ENCODE assay signal across 22 cellular contexts in genomic region chr1:230702934-230703678, GRCh38. TPM values are rescaled to one million over a fixed set of nuclear protein-coding genes. Genes with fewer than 3 reads are reported as not detected.
DNase-seq lines count a peak whose midpoint lies in the region; ATAC-seq, FAIRE-seq and TF ChIP-seq lines count a peak whose summit lies in the region.
"Had no signal": no experiment of that assay in that cellular context is flagged by ENCODE, and none has a peak within 500 bp of the region (broad histone marks: within the 10 kb centered on the region; RNA-seq: fewer than 3 reads in every experiment).

No MANE protein-coding gene starts in this region.

- no peak overlapping the region for H3K4me3 Mint-ChIP-seq in endothelial cell (ENCODE audit: unreplicated experiment)
- H3K4me3 Mint-ChIP-seq: activated CD4-positive, alpha-beta T cell treated with anti-CD3 and anti-CD28 coated beads, Interleukin-2, amount 10 ng/mL, durations not matched to agents 24 days and 14 days; neural crest cell had no signal

- no peak overlapping the region for H3K27ac ChIP-seq in PC-9
- no peak overlapping the region for H3K27ac ChIP-seq in small intestine (ENCODE audit: low read depth in 1 of 2, low read length in 1 of 2)
- H3K27ac ChIP-seq: adrenal gland had no signal

- no peak overlapping the region for H3K4me2 ChIP-seq in PC-9

- 67 to 70% (median 68%) methylated on average over 14 of the region's 14 CpGs for WGBS in small intestine, 3 donors

- H4K20me1 ChIP-seq in PC-9 (ENCODE audit: insufficient read depth), result no peaks in the 10 kb centered on the region

- H3K9me3 ChIP-seq in PC-9 (ENCODE audit: insufficient read depth, low read depth), result no peaks in the 10 kb centered on the region
- H3K9me3 ChIP-seq in small intestine (ENCODE audit: control insufficient read depth, low read depth), result no peaks in the 10 kb centered on the region
- H3K9me3 ChIP-seq: adrenal gland had no signal

- no peak overlapping the region for H3K27ac Mint-ChIP-seq in endothelial cell (ENCODE audit: unreplicated experiment)
- H3K27ac Mint-ChIP-seq: activated CD4-positive, alpha-beta T cell treated with anti-CD3 and anti-CD28 coated beads, Interleukin-2, amount 10 ng/mL, durations not matched to agents 24 days and 14 days had no signal

- no peaks in the 10 kb centered on the region for H3K27me3 Mint-ChIP-seq in endothelial cell (ENCODE audit: unreplicated experiment)

- TF ChIP-seq CTCF in PC-9 (conservative IDR thresholded peaks at IDR 0.05) (no peak), endothelial cell (IDR thresholded peaks at IDR 0.05; ENCODE audit: unreplicated experiment) (no peak)

- no peak for FAIRE-seq in small intestine (lab: Jason Lieb, UNC)
- FAIRE-seq: GM18507 had no signal

- H3K27me3 ChIP-seq in PC-9 (ENCODE audit: insufficient read depth, low read depth) (no peaks in the 10 kb centered on the region), small intestine (ENCODE audit: control insufficient read depth in 2 of 2, insufficient read depth in 2 of 2, low read length in 2 of 2) (peaks cover 0 to 2% of the 10 kb centered on the region in 2 donors)
- H3K27me3 ChIP-seq: adrenal gland had no signal

- H2AFZ ChIP-seq in PC-9, result no peak overlapping the region

- CTCF ChIA-PET in HEK293T (lab: Yijun Ruan, JAX) (no interaction called here), PC-9 (lab: Charles Lee) (no interaction called here)

- H3K36me3 Mint-ChIP-seq in endothelial cell (ENCODE audit: low read depth, unreplicated experiment), result peaks cover 4% of the 10 kb centered on the region

- H3K4me1 ChIP-seq in PC-9 (replicated peaks; ENCODE audit: insufficient read depth), result no peaks in the 10 kb centered on the region; the same call in 1 of the 2 replicates
- no peaks in the 10 kb centered on the region for H3K4me1 ChIP-seq in small intestine (ENCODE audit: control insufficient read depth in 2 of 2, insufficient read depth in 1 of 2, low read depth in 1 of 2, low read length in 1 of 2)
- H3K4me1 ChIP-seq: adrenal gland had no signal

- H3K9me2 ChIP-seq in PC-9 (ENCODE audit: insufficient read depth), result no peaks in the 10 kb centered on the region

- no peaks in the 10 kb centered on the region for H3K4me1 Mint-ChIP-seq in endothelial cell (ENCODE audit: unreplicated experiment)
- H3K4me1 Mint-ChIP-seq: activated CD4-positive, alpha-beta T cell treated with anti-CD3 and anti-CD28 coated beads, Interleukin-2, amount 10 ng/mL, durations not matched to agents 24 days and 14 days had no signal

- DNase-seq in HEK293T (ENCODE audit: extremely low spot score) (no peak), PC-9 (peak; percentile 38 to 53), left lobe of liver (ENCODE audit: low spot score) (no peak), small intestine (peak; percentile 38), endothelial cell (ENCODE audit: low spot score) (no peak), NCI-H82 treated with DMSO at 0.1 percent for 48 hours (lab: John Stamatoyannopoulos, UW; ENCODE audit: unreplicated experiment) (no peak), islet precursor cell (no peak)
- DNase-seq: activated CD4-positive, alpha-beta T cell treated with anti-CD3 and anti-CD28 coated beads, Interleukin-2, amount 10 ng/mL, durations not matched to agents 24 days and 14 days; activated CD8-positive, alpha-beta memory T cell treated with anti-CD3 and anti-CD28 coated beads, Interleukin-2, amount 50 U/mL, for 4 hours; activated effector memory CD4-positive, alpha-beta T cell treated with anti-CD3 and anti-CD28 coated beads, Interleukin-2, amount 50 U/mL, for 16 hours; dermis blood vessel endothelial cell; foreskin melanocyte; kidney glomerular epithelial cell; NCI-H1694 had no signal

- no peaks in the 10 kb centered on the region for H3K9me3 Mint-ChIP-seq in endothelial cell (ENCODE audit: unreplicated experiment)
- H3K9me3 Mint-ChIP-seq: activated CD4-positive, alpha-beta T cell treated with anti-CD3 and anti-CD28 coated beads, Interleukin-2, amount 10 ng/mL, durations not matched to agents 24 days and 14 days; neural crest cell had no signal

- H3F3A ChIP-seq in PC-9 (ENCODE audit: insufficient read depth, low read depth), result no peaks in the 10 kb centered on the region

- intact Hi-C loops in PC-9 (cut with micrococcal nuclease; ENCODE audit: unreplicated experiment), result no loop called here

- POLR2A ChIA-PET in HEK293T (lab: Yijun Ruan, JAX) (no interaction called here), PC-9 (lab: Charles Lee; ENCODE audit: unreplicated experiment) (no interaction called here)

- H3K36me3 ChIP-seq in PC-9 (ENCODE audit: low read depth), result no peaks in the 10 kb centered on the region
- H3K36me3 ChIP-seq in small intestine (ENCODE audit: control insufficient read depth in 2 of 2, insufficient read depth in 2 of 2, low read length in 2 of 2), result no peaks in the 10 kb centered on the region
- H3K36me3 ChIP-seq: adrenal gland had no signal

- no peaks in the 10 kb centered on the region for H3K79me2 ChIP-seq in PC-9 (ENCODE audit: low read depth)

- BruUV-seq in PC-9 (replicated peaks; lab: Mats Ljungman, UMichigan), result no TSS peak

- peak; percentile 4 for ATAC-seq in left lobe of liver
- ATAC-seq: Right ventricle myocardium inferior had no signal

- H3K4me3 ChIP-seq in PC-9 (no peak overlapping the region), small intestine (ENCODE audit: low read depth in 1 of 2, low read length in 2 of 2) (no peak overlapping the region)
- H3K4me3 ChIP-seq: adrenal gland had no signal

TF ChIP-seq in HEK293T, 16 proteins besides CTCF, POLR2A, EP300 and RAD21:
- TF ChIP-seq BHLHE40 (IDR thresholded peaks at IDR 0.05; ENCODE audit: borderline replicate concordance) (no peak), LEF1 (IDR thresholded peaks at IDR 0.05; ENCODE audit: borderline replicate concordance) (no peak), PKNOX1 (IDR thresholded peaks at IDR 0.05) (no peak), HDGF (IDR thresholded peaks at IDR 0.05; ENCODE audit: borderline replicate concordance) (0 out of 2 replicates have a peak, but pooled peaks have one; percentile 50), FOXK2 (IDR thresholded peaks at IDR 0.05) (no peak), FOXA1 (IDR thresholded peaks at IDR 0.05) (no peak), SP1 (IDR thresholded peaks at IDR 0.05) (no peak), TARDBP (IDR thresholded peaks at IDR 0.05) (no peak), ARNT (IDR thresholded peaks at IDR 0.05) (no peak), L3MBTL2 (conservative IDR thresholded peaks at IDR 0.05) (peak; percentile 29; the same call in 1 of the 2 replicates), SUZ12 (IDR thresholded peaks at IDR 0.05) (no peak), CTBP1 (IDR thresholded peaks at IDR 0.05; ENCODE audit: borderline replicate concordance) (no peak), ZNF384 (IDR thresholded peaks at IDR 0.05) (no peak), ELF4 (IDR thresholded peaks at IDR 0.05) (no peak; the same call in 1 of the 2 replicates), NFRKB (IDR thresholded peaks at IDR 0.05) (no peak)

RNA-seq across cellular contexts. Expression of gene AGT, which starts 10.8 kb away (rescaled TPM):
- total RNA-seq in PC-9 (2021) (not detected in 2 replicates), left lobe of liver (2,376 TPM), endothelial cell (ENCODE audit: unreplicated experiment) (not detected)
- 1 to 10 TPM in 2 of 3 donors, under 1 TPM in 1; 0.81 to 3.8 (median 1.6) TPM for polyA plus RNA-seq in small intestine
- total RNA-seq: activated CD4-positive, alpha-beta T cell treated with anti-CD3 and anti-CD28 coated beads, Interleukin-2, amount 10 ng/mL, durations not matched to agents 24 days and 14 days; Daoy; M059J; pulmonary artery endothelial cell had no signal

RNA-seq across cellular contexts. Expression of gene CAPN9, which starts 44.1 kb away (rescaled TPM):
- total RNA-seq in PC-9 (2021), result not detected in 2 replicates
- not detected for total RNA-seq in left lobe of liver
- polyA plus RNA-seq in small intestine, result 10 to 100 TPM in 1 of 3 donors, 1 to 10 TPM in 2; 2.6 to 31.1 (median 7.3) TPM
- total RNA-seq in endothelial cell (ENCODE audit: unreplicated experiment), result not detected
- total RNA-seq: activated CD4-positive, alpha-beta T cell treated with anti-CD3 and anti-CD28 coated beads, Interleukin-2, amount 10 ng/mL, durations not matched to agents 24 days and 14 days; Daoy; dermis blood vessel endothelial cell; M059J; mesenteric fat pad; pulmonary artery endothelial cell had no signal

Comparison
In these comparisons a context has a peak if more than half of its experiments do, and no peak if none do; other contexts are left out.
1. DNase-seq: peak in PC-9 (2 of 2) and small intestine (single experiment); none in HEK293T (single experiment), left lobe of liver (single experiment), endothelial cell (single experiment), NCI-H82 treated with DMSO at 0.1 percent for 48 hours (single experiment) and islet precursor cell (single experiment).
2. RNA of gene AGT, which starts 10.8 kb away (total RNA-seq): 2,376 TPM in left lobe of liver (single experiment); not detected in PC-9 and not detected in endothelial cell (single experiment); every median in the first group is over 1,000 times any median in the second.